ENCODE assay signal across 1 cellular context in the genomic region with DNA sequence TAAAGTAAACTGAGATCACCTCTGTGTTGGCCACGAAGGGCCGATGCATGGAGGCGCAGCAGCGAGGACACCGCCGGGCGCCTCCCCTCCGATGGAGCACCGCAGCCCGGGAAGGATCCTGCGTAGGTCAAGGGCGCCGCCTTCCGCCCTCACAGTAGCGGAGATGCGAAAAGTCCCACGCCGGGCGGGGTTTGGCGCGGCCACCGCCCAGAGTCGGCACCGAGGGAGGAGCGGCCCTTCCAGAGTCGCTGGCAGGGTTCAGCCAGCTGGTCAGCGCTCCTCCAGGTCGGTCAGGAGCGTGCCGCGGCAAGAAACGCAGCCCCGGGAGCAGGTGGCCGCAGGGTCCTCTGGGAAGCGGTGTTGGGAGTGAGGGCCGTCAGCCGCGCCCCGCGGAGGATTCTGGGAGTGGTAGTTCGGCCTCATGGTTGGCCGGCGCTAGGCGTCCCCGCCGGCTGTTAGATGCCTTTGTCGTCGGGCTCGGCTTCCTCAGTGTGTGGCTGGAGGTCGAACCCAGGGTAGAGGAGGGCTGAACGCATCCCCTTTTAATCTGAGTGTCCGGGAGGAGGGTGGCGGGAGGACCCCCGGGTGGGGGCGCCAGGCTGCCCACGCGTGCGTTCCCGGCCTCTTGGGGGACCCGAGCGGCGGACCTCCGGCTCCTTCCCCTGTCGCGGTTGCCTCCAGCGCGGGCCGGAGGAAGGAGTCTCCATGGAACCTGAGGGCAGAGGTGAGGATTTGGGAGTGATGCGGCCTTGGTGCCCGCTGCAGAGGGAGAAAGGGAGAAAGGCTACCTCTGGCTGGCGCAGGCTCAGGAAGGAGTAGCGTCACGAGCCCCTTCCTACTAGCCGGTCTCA.
A peak's percentile ranks its signal among the peaks of the same experiment; 100 is the strongest.
TF ChIP-seq lines count a peak whose summit lies in the region.

A gene (plus strand): TSS at position 411 of the 851 bp plus-strand sequence. CDS start 295 bp downstream, at position 706.

TF ChIP-seq in HepG2, 621 proteins besides CTCF, POLR2A, EP300 and RAD21 (continued from another document and continues in another):
- TF ChIP-seq STAG1 (CRISPR knock-in tag; IDR thresholded peaks at IDR 0.05), result peak; percentile 43
- TF ChIP-seq ETV5 (CRISPR knock-in tag; IDR thresholded peaks at IDR 0.05; ENCODE audit: borderline replicate concordance), result peak; percentile 20; the same call in 1 of the 2 replicates
- peak; percentile 52; the same call in 1 of the 2 replicates for TF ChIP-seq MEIS2 (CRISPR knock-in tag; IDR thresholded peaks at IDR 0.05)
- TF ChIP-seq, protein P1, sequence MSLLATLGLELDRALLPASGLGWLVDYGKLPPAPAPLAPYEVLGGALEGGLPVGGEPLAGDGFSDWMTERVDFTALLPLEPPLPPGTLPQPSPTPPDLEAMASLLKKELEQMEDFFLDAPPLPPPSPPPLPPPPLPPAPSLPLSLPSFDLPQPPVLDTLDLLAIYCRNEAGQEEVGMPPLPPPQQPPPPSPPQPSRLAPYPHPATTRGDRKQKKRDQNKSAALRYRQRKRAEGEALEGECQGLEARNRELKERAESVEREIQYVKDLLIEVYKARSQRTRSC (CRISPR knock-in tag; IDR thresholded peaks at IDR 0.05; ENCODE audit: low read depth), result no peak
- TF ChIP-seq ZNF577 (CRISPR knock-in tag; IDR thresholded peaks at IDR 0.05; ENCODE audit: borderline replicate concordance, low read depth), result no peak
- TF ChIP-seq, protein P2, sequence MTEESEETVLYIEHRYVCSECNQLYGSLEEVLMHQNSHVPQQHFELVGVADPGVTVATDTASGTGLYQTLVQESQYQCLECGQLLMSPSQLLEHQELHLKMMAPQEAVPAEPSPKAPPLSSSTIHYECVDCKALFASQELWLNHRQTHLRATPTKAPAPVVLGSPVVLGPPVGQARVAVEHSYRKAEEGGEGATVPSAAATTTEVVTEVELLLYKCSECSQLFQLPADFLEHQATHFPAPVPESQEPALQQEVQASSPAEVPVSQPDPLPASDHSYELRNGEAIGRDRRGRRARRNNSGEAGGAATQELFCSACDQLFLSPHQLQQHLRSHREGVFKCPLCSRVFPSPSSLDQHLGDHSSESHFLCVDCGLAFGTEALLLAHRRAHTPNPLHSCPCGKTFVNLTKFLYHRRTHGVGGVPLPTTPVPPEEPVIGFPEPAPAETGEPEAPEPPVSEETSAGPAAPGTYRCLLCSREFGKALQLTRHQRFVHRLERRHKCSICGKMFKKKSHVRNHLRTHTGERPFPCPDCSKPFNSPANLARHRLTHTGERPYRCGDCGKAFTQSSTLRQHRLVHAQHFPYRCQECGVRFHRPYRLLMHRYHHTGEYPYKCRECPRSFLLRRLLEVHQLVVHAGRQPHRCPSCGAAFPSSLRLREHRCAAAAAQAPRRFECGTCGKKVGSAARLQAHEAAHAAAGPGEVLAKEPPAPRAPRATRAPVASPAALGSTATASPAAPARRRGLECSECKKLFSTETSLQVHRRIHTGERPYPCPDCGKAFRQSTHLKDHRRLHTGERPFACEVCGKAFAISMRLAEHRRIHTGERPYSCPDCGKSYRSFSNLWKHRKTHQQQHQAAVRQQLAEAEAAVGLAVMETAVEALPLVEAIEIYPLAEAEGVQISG (CRISPR knock-in tag; IDR thresholded peaks at IDR 0.05), result peak; percentile 73
- TF ChIP-seq MED1 (CRISPR knock-in tag; IDR thresholded peaks at IDR 0.05), result 0 out of 2 replicates have a peak, but pooled peaks have one; percentile 28
- TF ChIP-seq, protein P3, sequence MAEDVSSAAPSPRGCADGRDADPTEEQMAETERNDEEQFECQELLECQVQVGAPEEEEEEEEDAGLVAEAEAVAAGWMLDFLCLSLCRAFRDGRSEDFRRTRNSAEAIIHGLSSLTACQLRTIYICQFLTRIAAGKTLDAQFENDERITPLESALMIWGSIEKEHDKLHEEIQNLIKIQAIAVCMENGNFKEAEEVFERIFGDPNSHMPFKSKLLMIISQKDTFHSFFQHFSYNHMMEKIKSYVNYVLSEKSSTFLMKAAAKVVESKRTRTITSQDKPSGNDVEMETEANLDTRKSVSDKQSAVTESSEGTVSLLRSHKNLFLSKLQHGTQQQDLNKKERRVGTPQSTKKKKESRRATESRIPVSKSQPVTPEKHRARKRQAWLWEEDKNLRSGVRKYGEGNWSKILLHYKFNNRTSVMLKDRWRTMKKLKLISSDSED (CRISPR knock-in tag; IDR thresholded peaks at IDR 0.05), result no peak
- TF ChIP-seq, protein P4, sequence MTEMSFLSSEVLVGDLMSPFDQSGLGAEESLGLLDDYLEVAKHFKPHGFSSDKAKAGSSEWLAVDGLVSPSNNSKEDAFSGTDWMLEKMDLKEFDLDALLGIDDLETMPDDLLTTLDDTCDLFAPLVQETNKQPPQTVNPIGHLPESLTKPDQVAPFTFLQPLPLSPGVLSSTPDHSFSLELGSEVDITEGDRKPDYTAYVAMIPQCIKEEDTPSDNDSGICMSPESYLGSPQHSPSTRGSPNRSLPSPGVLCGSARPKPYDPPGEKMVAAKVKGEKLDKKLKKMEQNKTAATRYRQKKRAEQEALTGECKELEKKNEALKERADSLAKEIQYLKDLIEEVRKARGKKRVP (CRISPR knock-in tag; IDR thresholded peaks at IDR 0.05), result no peak
- no peak for TF ChIP-seq SSRP1 (CRISPR knock-in tag; IDR thresholded peaks at IDR 0.05)
- TF ChIP-seq, protein P5, sequence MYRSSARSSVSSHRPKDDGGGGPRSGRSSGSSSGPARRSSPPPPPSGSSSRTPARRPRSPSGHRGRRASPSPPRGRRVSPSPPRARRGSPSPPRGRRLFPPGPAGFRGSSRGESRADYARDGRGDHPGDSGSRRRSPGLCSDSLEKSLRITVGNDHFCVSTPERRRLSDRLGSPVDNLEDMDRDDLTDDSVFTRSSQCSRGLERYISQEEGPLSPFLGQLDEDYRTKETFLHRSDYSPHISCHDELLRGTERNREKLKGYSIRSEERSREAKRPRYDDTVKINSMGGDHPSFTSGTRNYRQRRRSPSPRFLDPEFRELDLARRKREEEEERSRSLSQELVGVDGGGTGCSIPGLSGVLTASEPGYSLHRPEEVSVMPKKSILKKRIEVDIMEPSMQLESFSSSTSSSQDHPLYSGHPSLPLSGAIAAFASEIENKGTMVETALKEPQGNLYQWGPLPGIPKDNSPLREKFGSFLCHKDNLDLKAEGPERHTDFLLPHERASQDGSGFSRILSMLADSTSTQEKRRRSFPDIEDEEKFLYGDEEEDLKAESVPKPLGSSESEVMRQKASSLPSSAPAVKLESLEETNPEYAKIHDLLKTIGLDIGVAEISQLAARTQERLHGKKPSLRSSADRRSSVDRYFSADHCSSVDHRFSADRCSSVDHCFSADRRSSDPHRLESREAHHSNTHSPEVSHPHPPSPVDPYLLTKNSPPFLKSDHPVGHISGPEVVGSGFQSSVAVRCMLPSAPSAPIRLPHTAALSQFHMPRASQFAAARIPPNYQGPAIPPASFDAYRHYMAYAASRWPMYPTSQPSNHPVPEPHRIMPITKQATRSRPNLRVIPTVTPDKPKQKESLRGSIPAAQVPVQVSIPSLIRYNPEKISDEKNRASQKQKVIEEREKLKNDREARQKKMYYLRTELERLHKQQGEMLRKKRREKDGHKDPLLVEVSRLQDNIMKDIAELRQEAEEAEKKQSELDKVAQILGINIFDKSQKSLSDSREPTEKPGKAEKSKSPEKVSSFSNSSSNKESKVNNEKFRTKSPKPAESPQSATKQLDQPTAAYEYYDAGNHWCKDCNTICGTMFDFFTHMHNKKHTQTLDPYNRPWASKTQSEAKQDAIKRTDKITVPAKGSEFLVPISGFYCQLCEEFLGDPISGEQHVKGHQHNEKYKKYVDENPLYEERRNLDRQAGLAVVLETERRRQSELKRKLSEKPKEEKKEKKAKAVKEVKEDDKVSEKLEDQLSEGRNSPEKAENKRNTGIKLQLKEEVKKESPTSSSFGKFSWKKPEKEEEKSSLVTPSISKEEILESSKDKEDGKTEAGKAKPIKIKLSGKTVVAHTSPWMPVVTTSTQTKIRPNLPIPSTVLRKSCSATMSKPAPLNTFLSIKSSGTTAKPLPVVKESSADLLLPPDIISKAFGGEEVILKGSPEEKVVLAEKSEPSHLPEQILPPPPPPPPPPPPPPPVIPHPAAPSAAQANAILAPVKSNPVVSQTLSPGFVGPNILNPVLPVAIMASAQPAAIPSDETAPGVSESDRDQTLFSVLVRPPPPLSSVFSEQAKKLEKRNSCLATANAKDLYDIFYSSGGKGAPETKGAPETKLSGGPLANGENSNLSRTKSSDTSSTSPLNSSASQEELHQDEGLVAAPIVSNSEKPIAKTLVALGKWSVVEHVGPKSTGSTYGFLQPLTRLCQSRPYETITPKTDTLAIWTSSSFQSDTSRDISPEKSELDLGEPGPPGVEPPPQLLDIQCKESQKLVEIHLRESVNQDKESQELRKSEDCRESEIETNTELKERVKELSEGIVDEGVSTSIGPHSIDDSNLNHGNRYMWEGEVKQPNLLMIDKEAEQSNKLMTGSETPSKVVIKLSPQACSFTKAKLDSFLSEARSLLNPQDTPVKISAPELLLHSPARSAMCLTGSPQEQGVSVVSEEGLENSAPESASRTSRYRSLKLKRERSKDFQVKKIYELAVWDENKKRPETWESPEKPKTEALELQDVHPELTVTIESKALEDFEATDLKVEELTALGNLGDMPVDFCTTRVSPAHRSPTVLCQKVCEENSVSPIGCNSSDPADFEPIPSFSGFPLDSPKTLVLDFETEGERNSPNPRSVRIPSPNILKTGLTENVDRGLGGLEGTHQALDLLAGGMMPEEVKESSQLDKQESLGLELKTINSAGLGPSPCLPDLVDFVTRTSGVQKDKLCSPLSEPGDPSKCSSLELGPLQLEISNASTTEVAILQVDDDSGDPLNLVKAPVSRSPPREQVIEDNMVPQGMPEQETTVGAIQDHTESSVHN (CRISPR knock-in tag; IDR thresholded peaks at IDR 0.05), result no peak
- peak; percentile 63 for TF ChIP-seq MYC (CRISPR knock-in tag; IDR thresholded peaks at IDR 0.05; ENCODE audit: borderline replicate concordance)
- TF ChIP-seq ZNF552 (CRISPR knock-in tag; IDR thresholded peaks at IDR 0.05; ENCODE audit: borderline replicate concordance), result 0 out of 2 replicates have a peak, but pooled peaks have one; percentile 48
- no peak for TF ChIP-seq U2AF2 (IDR thresholded peaks at IDR 0.05; ENCODE audit: low read depth, low read length)
- TF ChIP-seq ZNF136 (CRISPR knock-in tag; IDR thresholded peaks at IDR 0.05; ENCODE audit: low read depth), result no peak
- TF ChIP-seq, protein P6, sequence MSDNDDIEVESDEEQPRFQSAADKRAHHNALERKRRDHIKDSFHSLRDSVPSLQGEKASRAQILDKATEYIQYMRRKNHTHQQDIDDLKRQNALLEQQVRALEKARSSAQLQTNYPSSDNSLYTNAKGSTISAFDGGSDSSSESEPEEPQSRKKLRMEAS (IDR thresholded peaks at IDR 0.05), result peak; percentile 66
- 0 out of 2 replicates have a peak, but pooled peaks have one; percentile 36 for TF ChIP-seq SAP130 (CRISPR knock-in tag; IDR thresholded peaks at IDR 0.05; ENCODE audit: low read depth)
- TF ChIP-seq ZC3H13 (CRISPR knock-in tag; IDR thresholded peaks at IDR 0.05), result no peak
- TF ChIP-seq EZH2 (conservative IDR thresholded peaks at IDR 0.05; ENCODE audit: low read depth, low read length), result no peak
- TF ChIP-seq, protein P7, sequence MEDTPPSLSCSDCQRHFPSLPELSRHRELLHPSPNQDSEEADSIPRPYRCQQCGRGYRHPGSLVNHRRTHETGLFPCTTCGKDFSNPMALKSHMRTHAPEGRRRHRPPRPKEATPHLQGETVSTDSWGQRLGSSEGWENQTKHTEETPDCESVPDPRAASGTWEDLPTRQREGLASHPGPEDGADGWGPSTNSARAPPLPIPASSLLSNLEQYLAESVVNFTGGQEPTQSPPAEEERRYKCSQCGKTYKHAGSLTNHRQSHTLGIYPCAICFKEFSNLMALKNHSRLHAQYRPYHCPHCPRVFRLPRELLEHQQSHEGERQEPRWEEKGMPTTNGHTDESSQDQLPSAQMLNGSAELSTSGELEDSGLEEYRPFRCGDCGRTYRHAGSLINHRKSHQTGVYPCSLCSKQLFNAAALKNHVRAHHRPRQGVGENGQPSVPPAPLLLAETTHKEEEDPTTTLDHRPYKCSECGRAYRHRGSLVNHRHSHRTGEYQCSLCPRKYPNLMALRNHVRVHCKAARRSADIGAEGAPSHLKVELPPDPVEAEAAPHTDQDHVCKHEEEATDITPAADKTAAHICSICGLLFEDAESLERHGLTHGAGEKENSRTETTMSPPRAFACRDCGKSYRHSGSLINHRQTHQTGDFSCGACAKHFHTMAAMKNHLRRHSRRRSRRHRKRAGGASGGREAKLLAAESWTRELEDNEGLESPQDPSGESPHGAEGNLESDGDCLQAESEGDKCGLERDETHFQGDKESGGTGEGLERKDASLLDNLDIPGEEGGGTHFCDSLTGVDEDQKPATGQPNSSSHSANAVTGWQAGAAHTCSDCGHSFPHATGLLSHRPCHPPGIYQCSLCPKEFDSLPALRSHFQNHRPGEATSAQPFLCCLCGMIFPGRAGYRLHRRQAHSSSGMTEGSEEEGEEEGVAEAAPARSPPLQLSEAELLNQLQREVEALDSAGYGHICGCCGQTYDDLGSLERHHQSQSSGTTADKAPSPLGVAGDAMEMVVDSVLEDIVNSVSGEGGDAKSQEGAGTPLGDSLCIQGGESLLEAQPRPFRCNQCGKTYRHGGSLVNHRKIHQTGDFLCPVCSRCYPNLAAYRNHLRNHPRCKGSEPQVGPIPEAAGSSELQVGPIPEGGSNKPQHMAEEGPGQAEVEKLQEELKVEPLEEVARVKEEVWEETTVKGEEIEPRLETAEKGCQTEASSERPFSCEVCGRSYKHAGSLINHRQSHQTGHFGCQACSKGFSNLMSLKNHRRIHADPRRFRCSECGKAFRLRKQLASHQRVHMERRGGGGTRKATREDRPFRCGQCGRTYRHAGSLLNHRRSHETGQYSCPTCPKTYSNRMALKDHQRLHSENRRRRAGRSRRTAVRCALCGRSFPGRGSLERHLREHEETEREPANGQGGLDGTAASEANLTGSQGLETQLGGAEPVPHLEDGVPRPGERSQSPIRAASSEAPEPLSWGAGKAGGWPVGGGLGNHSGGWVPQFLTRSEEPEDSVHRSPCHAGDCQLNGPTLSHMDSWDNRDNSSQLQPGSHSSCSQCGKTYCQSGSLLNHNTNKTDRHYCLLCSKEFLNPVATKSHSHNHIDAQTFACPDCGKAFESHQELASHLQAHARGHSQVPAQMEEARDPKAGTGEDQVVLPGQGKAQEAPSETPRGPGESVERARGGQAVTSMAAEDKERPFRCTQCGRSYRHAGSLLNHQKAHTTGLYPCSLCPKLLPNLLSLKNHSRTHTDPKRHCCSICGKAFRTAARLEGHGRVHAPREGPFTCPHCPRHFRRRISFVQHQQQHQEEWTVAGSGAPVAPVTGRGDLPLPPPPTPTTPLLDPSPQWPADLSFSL (CRISPR knock-in tag; IDR thresholded peaks at IDR 0.05), result no peak
- TF ChIP-seq THAP11 (CRISPR knock-in tag; IDR thresholded peaks at IDR 0.05), result peak; percentile 97
- no peak for TF ChIP-seq NFIB (CRISPR knock-in tag; IDR thresholded peaks at IDR 0.05; ENCODE audit: borderline replicate concordance)
- TF ChIP-seq, protein P8, sequence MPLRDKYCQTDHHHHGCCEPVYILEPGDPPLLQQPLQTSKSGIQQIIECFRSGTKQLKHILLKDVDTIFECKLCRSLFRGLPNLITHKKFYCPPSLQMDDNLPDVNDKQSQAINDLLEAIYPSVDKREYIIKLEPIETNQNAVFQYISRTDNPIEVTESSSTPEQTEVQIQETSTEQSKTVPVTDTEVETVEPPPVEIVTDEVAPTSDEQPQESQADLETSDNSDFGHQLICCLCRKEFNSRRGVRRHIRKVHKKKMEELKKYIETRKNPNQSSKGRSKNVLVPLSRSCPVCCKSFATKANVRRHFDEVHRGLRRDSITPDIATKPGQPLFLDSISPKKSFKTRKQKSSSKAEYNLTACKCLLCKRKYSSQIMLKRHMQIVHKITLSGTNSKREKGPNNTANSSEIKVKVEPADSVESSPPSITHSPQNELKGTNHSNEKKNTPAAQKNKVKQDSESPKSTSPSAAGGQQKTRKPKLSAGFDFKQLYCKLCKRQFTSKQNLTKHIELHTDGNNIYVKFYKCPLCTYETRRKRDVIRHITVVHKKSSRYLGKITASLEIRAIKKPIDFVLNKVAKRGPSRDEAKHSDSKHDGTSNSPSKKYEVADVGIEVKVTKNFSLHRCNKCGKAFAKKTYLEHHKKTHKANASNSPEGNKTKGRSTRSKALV (CRISPR knock-in tag; IDR thresholded peaks at IDR 0.05), result no peak
- peak; percentile 65; the same call in 1 of the 2 replicates for TF ChIP-seq ZMAT3 (CRISPR knock-in tag; conservative IDR thresholded peaks at IDR 0.05)
